In the genomic region with DNA sequence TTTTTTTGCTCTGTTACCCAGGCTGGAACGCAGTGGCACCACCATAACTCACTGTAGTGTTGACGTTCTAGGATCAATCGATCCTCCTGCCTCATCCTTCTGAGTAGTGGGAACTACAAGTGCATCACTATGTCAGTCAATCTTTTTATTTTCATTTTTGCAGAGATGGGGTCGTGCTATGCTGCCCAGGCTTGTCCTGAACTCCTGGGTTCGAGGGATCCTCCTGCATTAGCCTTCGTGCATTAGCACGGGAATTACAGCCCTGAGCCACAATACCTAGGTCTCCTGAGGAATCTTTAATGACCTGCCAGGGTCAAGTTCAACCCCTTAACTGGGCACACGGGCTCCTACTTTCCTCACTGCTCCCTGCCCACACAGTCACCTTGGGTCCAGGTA, we compare ENCODE assay signal across 10 cellular contexts. TPM values are rescaled to one million over a fixed set of nuclear protein-coding genes. Genes with fewer than 3 reads are reported as not detected.
A peak's percentile ranks its signal among the peaks of the same experiment; 100 is the strongest.
DNase-seq lines count a peak whose midpoint lies in the region; ATAC-seq, FAIRE-seq and TF ChIP-seq lines count a peak whose summit lies in the region.
"Had no signal": no experiment of that assay in that cellular context is flagged by ENCODE, and none has a peak within 500 bp of the region (broad histone marks: within the 10 kb centered on the region; RNA-seq: fewer than 3 reads in every experiment).

No MANE protein-coding gene starts in this region.

- no peaks in the 10 kb centered on the region for H4K20me1 ChIP-seq in HepG2 (ENCODE audit: insufficient read depth, low read length)

- in situ Hi-C loops in HepG2 (cut with HindIII; ENCODE audit: extremely low pct_ligation_motif_present, low pct_unique_long_range_greater_than_20kb) = no loop called here

- H3K27ac ChIP-seq in adrenal gland = peak overlapping the region; percentile 62 to 95 (median 84)
- peak overlapping the region; percentile 64 for H3K27ac ChIP-seq in HepG2 (ENCODE audit: extremely low read length, insufficient read depth, low read length)
- peak overlapping the region; percentile 92 for H3K27ac ChIP-seq in substantia nigra (ENCODE audit: low read depth, low read length, poor library complexity, severe bottlenecking)

- H3K36me3 ChIP-seq in adrenal gland (replicated peaks in 1 of 2) = no peaks in the 10 kb centered on the region
- no peaks in the 10 kb centered on the region for H3K36me3 ChIP-seq in HepG2 (replicated peaks in 1 of 2; ENCODE audit: control insufficient read depth in 1 of 2, insufficient read depth in 2 of 2, low read length in 2 of 2)

- no peak for TF ChIP-seq RAD21 in HepG2 (CRISPR knock-in tag; IDR thresholded peaks at IDR 0.05)

- POLR2A ChIA-PET in HepG2 (lab: Yijun Ruan, JAX) = interaction anchor here (0.7 to 2.3 kb wide), 5 partner anchors 8 to 96 kb away, joined by 3 to 8 read pairs (median 5); a partner anchor contains a TSS

- H3K79me2 ChIP-seq in HepG2 (ENCODE audit: insufficient read depth, low read length) = no peaks in the 10 kb centered on the region

- peak overlapping the region; percentile 85 for H3K4me2 ChIP-seq in HepG2 (ENCODE audit: low read depth, low read length)

- H2AFZ ChIP-seq in HepG2 (ENCODE audit: low read length) = peak overlapping the region; percentile 64

- peak overlapping the region; percentile 89 for H3K27ac Mint-ChIP-seq in T-helper 1 cell treated with Interleukin-12 subunit alpha and Interleukin-12 subunit beta and Interleukin-4 antibody, amounts not matched to agents 30 μg/mL and 1 μg/mL, for 36 hours

- H3K9me3 Mint-ChIP-seq in T-helper 1 cell treated with Interleukin-12 subunit alpha and Interleukin-12 subunit beta and Interleukin-4 antibody, amounts not matched to agents 30 μg/mL and 1 μg/mL, for 36 hours = peaks cover 8% of the 10 kb centered on the region

- H3K27me3 ChIP-seq in adrenal gland = no peaks in the 10 kb centered on the region
- H3K27me3 ChIP-seq in HepG2 (ENCODE audit: control insufficient read depth in 1 of 2, insufficient read depth in 2 of 2, low read length in 2 of 2) = peaks cover 0 to 4% of the 10 kb centered on the region in 2 experiments; a peak in 1 of 5 replicates

- no peak for TF ChIP-seq CTCF in adrenal gland (IDR thresholded peaks at IDR 0.05)
- TF ChIP-seq CTCF in HepG2 (CRISPR knock-in tag; IDR thresholded peaks at IDR 0.05) = no peak

- FAIRE-seq in HepG2 (lab: Jason Lieb, UNC) = no peak

- DNase-seq in T-helper 1 cell (no peak), adrenal gland (no peak), HepG2 (ENCODE audit: low spot score) (no peak), substantia nigra (lab: John Stamatoyannopoulos, UW) (no peak), epidermal melanocyte (ENCODE audit: insufficient read length, low spot score) (no peak), NCI-H187 treated with DMSO at 0.1 percent for 48 hours (lab: John Stamatoyannopoulos, UW) (no peak)
- DNase-seq: 8988T had no signal

- peak overlapping the region; percentile 67 for H3K9ac ChIP-seq in HepG2 (ENCODE audit: insufficient read depth, low read depth, low read length)

- BruUV-seq in HepG2 (replicated peaks; lab: Mats Ljungman, UMichigan) = TSS peak; percentile 50

- H3K36me3 Mint-ChIP-seq in T-helper 1 cell treated with Interleukin-12 subunit alpha and Interleukin-12 subunit beta and Interleukin-4 antibody, amounts not matched to agents 30 μg/mL and 1 μg/mL, for 36 hours (ENCODE audit: low read depth) = peaks cover 69% of the 10 kb centered on the region

- no peaks in the 10 kb centered on the region for H3K9me3 ChIP-seq in adrenal gland (replicated peaks in 1 of 3)
- H3K9me3 ChIP-seq in HepG2 (ENCODE audit: low read length) = peaks cover 8% of the 10 kb centered on the region; the same call in 1 of the 2 replicates

- no peaks in the 10 kb centered on the region for H3K27me3 Mint-ChIP-seq in T-helper 1 cell treated with Interleukin-12 subunit alpha and Interleukin-12 subunit beta and Interleukin-4 antibody, amounts not matched to agents 30 μg/mL and 1 μg/mL, for 36 hours (ENCODE audit: low read depth)

- H3K4me1 ChIP-seq in adrenal gland (replicated peaks in 1 of 2) (peaks cover 37 to 51% of the 10 kb centered on the region in 2 donors), HepG2 (ENCODE audit: insufficient read depth, low read length) (peaks cover 84% of the 10 kb centered on the region)

- H3K4me1 Mint-ChIP-seq in T-helper 1 cell treated with Interleukin-12 subunit alpha and Interleukin-12 subunit beta and Interleukin-4 antibody, amounts not matched to agents 30 μg/mL and 1 μg/mL, for 36 hours (ENCODE audit: low read depth) = peaks cover 77% of the 10 kb centered on the region

- 53 to 55% (median 54%) methylated on average over 8 of the region's 8 CpGs for WGBS in adrenal gland, 4 donors
- WGBS in HepG2 (ENCODE audit: low lambda C conversion rate) = under 1% methylated on average over 8 of the region's 8 CpGs

- TF ChIP-seq EP300 in HepG2 (IDR thresholded peaks at IDR 0.05; ENCODE audit: low read depth in 2 of 2, low read length in 2 of 2) (no peak), HepG2 (CRISPR knock-in tag; IDR thresholded peaks at IDR 0.05; ENCODE audit: borderline replicate concordance) (no peak)

- intact Hi-C loops in adrenal gland (cut with DNase I) = no loop called here
- intact Hi-C loops in HepG2 (cut with micrococcal nuclease; ENCODE audit: unreplicated experiment) = no loop called here

- H3K4me3 Mint-ChIP-seq in T-helper 1 cell treated with Interleukin-12 subunit alpha and Interleukin-12 subunit beta and Interleukin-4 antibody, amounts not matched to agents 30 μg/mL and 1 μg/mL, for 36 hours = peak overlapping the region; percentile 93

- ATAC-seq in HepG2 (peak; percentile 46), HG03159 (IDR thresholded peaks at IDR 0.05; ENCODE audit: unreplicated experiment) (no peak)

- TF ChIP-seq POLR2A in adrenal gland (IDR thresholded peaks at IDR 0.05) = no peak
- no peak for TF ChIP-seq POLR2A in HepG2 (IDR thresholded peaks at IDR 0.05; ENCODE audit: insufficient read depth in 1 of 2, low read depth in 2 of 2, low read length in 2 of 2)

- H3K4me3 ChIP-seq in adrenal gland (peak overlapping the region in 1 of 4 donors; percentile 38), HepG2 (replicated peaks in 1 of 3; ENCODE audit: insufficient read depth in 1 of 3, low read depth in 2 of 3, low read length in 3 of 3) (peak overlapping the region; percentile 75 to 81 (median 76))

- CTCF ChIA-PET in HepG2 (lab: Yijun Ruan, JAX; ENCODE audit: low intra/inter-chr PET ratio, low total read pairs) = no interaction called here

TF ChIP-seq in HepG2, 621 proteins besides CTCF, POLR2A, EP300 and RAD21 (continues in another document):
- TF ChIP-seq CHCHD3 (CRISPR knock-in tag; IDR thresholded peaks at IDR 0.05) = 0 out of 2 replicates have a peak, but pooled peaks have one; percentile 41

RNA-seq across cellular contexts. Expression of a gene that starts 4.4 kb away (rescaled TPM):
- 100 to 1,000 TPM in 1 of 8 donors, 10 to 100 TPM in 7; 20.1 to 123 (median 31.5) TPM for total RNA-seq in adrenal gland
- 10 to 100 TPM; 21.7 to 28.5 (median 22.1) TPM for polyA plus RNA-seq in adrenal gland
- total RNA-seq in HepG2 (2016; rRNA removed; fragmentation: Illumina TruSeq; extraction: Trizol) = 5.4 and 6.3 TPM in 2 replicates
- 0.71 and 1.1 TPM in 2 replicates for total RNA-seq in HepG2 (2016; cell fraction: cytosol; rRNA removed; fragmentation: Illumina TruSeq; extraction: Trizol; ENCODE audit: low read depth)
- 5.4 and 5.5 TPM in 2 replicates for total RNA-seq in HepG2 (2016; cell fraction: insoluble cytoplasmic fraction; rRNA removed; fragmentation: Illumina TruSeq; extraction: Trizol)
- 2.0 and 3.8 TPM in 2 replicates for total RNA-seq in HepG2 (2016; cell fraction: membrane; rRNA removed; fragmentation: Illumina TruSeq; extraction: Trizol)
- total RNA-seq in HepG2 (2016; cell fraction: nucleus; rRNA removed; fragmentation: Illumina TruSeq; extraction: Trizol) = 2.5 and 4.5 TPM in 2 replicates
- 3.8 and 5.8 TPM in 2 replicates for polyA plus RNA-seq in HepG2 (2011; rRNA removed)
- 4.1 and 4.6 TPM in 2 replicates for polyA plus RNA-seq in HepG2 (2011; cell fraction: cytosol; rRNA removed)
- polyA plus RNA-seq in HepG2 (2011; cell fraction: nucleus; rRNA removed) = 4.0 and 5.0 TPM in 2 replicates
- polyA plus RNA-seq in HepG2 (2012) = 4.2 and 4.9 TPM in 2 replicates
- 0.36 and 0.58 TPM in 2 replicates for polyA plus RNA-seq in HepG2 (2016; cell fraction: cytosol; fragmentation: Illumina TruSeq; extraction: Trizol; ENCODE audit: low read depth)
- polyA plus RNA-seq in HepG2 (2016; cell fraction: insoluble cytoplasmic fraction; fragmentation: Illumina TruSeq; extraction: Trizol; ENCODE audit: low read depth) = 3.5 TPM in 2 replicates
- polyA plus RNA-seq in HepG2 (2016; cell fraction: membrane; fragmentation: Illumina TruSeq; extraction: Trizol; ENCODE audit: low read depth) = 1.4 and 1.9 TPM in 2 replicates
- polyA plus RNA-seq in HepG2 (2016; cell fraction: nucleus; fragmentation: Illumina TruSeq; extraction: Trizol; ENCODE audit: insufficient read depth, low read depth) = 3.5 and 4.8 TPM in 2 replicates
- polyA minus RNA-seq in HepG2 (2011; rRNA and poly(A)+ RNA removed; ENCODE audit: low replicate concordance) = 1.1 and 6.2 TPM in 2 replicates
- polyA minus RNA-seq in HepG2 (2011; cell fraction: cytosol; rRNA and poly(A)+ RNA removed) = 2.2 and 2.3 TPM in 2 replicates
- 2.4 and 7.7 TPM in 2 replicates for polyA minus RNA-seq in HepG2 (2011; cell fraction: nucleus; rRNA and poly(A)+ RNA removed)

RNA-seq across cellular contexts. Expression of a gene that starts 45.5 kb away (rescaled TPM):
- total RNA-seq in adrenal gland (10 to 100 TPM in 1 of 8 donors, 1 to 10 TPM in 6, not detected in 1; 1.2 to 10.0 (median 3.9) TPM), HepG2 (2016; rRNA removed; fragmentation: Illumina TruSeq; extraction: Trizol) (0.45 and 0.77 TPM in 2 replicates)
- polyA plus RNA-seq in adrenal gland (1 to 10 TPM; 2.1 to 3.6 (median 3.4) TPM), HepG2 (2011; rRNA removed) (2.8 and 4.9 TPM in 2 replicates)
- not detected in 2 replicates for total RNA-seq in HepG2 (2016; cell fraction: cytosol; rRNA removed; fragmentation: Illumina TruSeq; extraction: Trizol; ENCODE audit: low read depth)
- 0.54 and 0.76 TPM in 2 replicates for total RNA-seq in HepG2 (2016; cell fraction: insoluble cytoplasmic fraction; rRNA removed; fragmentation: Illumina TruSeq; extraction: Trizol)
- total RNA-seq in HepG2 (2016; cell fraction: membrane; rRNA removed; fragmentation: Illumina TruSeq; extraction: Trizol) = 0.15 and 0.45 TPM in 2 replicates
- 0.78 and 0.91 TPM in 2 replicates for total RNA-seq in HepG2 (2016; cell fraction: nucleus; rRNA removed; fragmentation: Illumina TruSeq; extraction: Trizol)
- polyA plus RNA-seq in HepG2 (2011; cell fraction: cytosol; rRNA removed) = 1.8 and 3.0 TPM in 2 replicates
- 5.6 and 9.1 TPM in 2 replicates for polyA plus RNA-seq in HepG2 (2011; cell fraction: nucleus; rRNA removed)
- polyA plus RNA-seq in HepG2 (2012) = 3.2 and 7.5 TPM in 2 replicates
- polyA plus RNA-seq in HepG2 (2016; cell fraction: cytosol; fragmentation: Illumina TruSeq; extraction: Trizol; ENCODE audit: low read depth) = 0.06 and 0.10 TPM in 2 replicates
- 0.57 and 0.62 TPM in 2 replicates for polyA plus RNA-seq in HepG2 (2016; cell fraction: insoluble cytoplasmic fraction; fragmentation: Illumina TruSeq; extraction: Trizol; ENCODE audit: low read depth)
- polyA plus RNA-seq in HepG2 (2016; cell fraction: membrane; fragmentation: Illumina TruSeq; extraction: Trizol; ENCODE audit: low read depth) = 0.11 and 0.16 TPM in 2 replicates
- polyA plus RNA-seq in HepG2 (2016; cell fraction: nucleus; fragmentation: Illumina TruSeq; extraction: Trizol; ENCODE audit: insufficient read depth, low read depth) = 0.96 and 1.2 TPM in 2 replicates
- 1.5 TPM in 1 of 2 replicates, not detected in the other for polyA minus RNA-seq in HepG2 (2011; rRNA and poly(A)+ RNA removed; ENCODE audit: low replicate concordance)
- 0.70 and 1.5 TPM in 2 replicates for polyA minus RNA-seq in HepG2 (2011; cell fraction: cytosol; rRNA and poly(A)+ RNA removed)
- 0.90 and 2.7 TPM in 2 replicates for polyA minus RNA-seq in HepG2 (2011; cell fraction: nucleus; rRNA and poly(A)+ RNA removed)
- total RNA-seq: NCI-H460 had no signal
